12 cellular contexts compared by ENCODE assay signal in genomic region chr5:172223901-172224873, GRCh38. TPM values are rescaled to one million over a fixed set of nuclear protein-coding genes. Genes with fewer than 3 reads are reported as not detected.
A peak's percentile ranks its signal among the peaks of the same experiment; 100 is the strongest.
DNase-seq lines count a peak whose midpoint lies in the region; ATAC-seq, FAIRE-seq and TF ChIP-seq lines count a peak whose summit lies in the region.
"Had no signal": no experiment of that assay in that cellular context is flagged by ENCODE, and none has a peak within 500 bp of the region (broad histone marks: within the 10 kb centered on the region; RNA-seq: fewer than 3 reads in every experiment).

No MANE protein-coding gene starts in this region.

- FAIRE-seq in HepG2 (lab: Jason Lieb, UNC), result no peak
- FAIRE-seq: astrocyte had no signal

- H3K9me3 Mint-ChIP-seq in activated naive CD8-positive, alpha-beta T cell treated with anti-CD3 and anti-CD28 coated beads, Interleukin-2, amount 50 U/mL, for 24 hours, result peaks cover 7% of the 10 kb centered on the region

- H3K9me3 ChIP-seq in upper lobe of right lung (no peaks in the 10 kb centered on the region), HepG2 (ENCODE audit: low read length) (peaks cover 2% of the 10 kb centered on the region; the same call in 1 of the 2 replicates)

- peaks cover 2% of the 10 kb centered on the region for H3K79me2 ChIP-seq in HepG2 (ENCODE audit: insufficient read depth, low read length)

- WGBS in HepG2 (ENCODE audit: low lambda C conversion rate), result 98% methylated on average over 10 of the region's 10 CpGs

- no peak for TF ChIP-seq RAD21 in HepG2 (CRISPR knock-in tag; IDR thresholded peaks at IDR 0.05)

- DNase-seq in G401 (ENCODE audit: low spot score) (peak; percentile 62), SIG-M5 treated with dmso at 0.1 percent for 504 hours (lab: John Stamatoyannopoulos, UW; ENCODE audit: unreplicated experiment) (no peak), COR-L47 (lab: John Stamatoyannopoulos, UW) (no peak), upper lobe of right lung (no peak), HepG2 (ENCODE audit: low spot score) (no peak)
- peak; percentile 54 for DNase-seq in activated naive CD8-positive, alpha-beta T cell treated with anti-CD3 and anti-CD28 coated beads, Interleukin-2, amount 50 U/mL, for 24 hours
- DNase-seq: DND-41, left ventricle myocardium inferior had no signal

- in situ Hi-C loops in G401 (cut with HindIII; ENCODE audit: low sequenced_read_pairs) (no loop called here), HepG2 (cut with HindIII; ENCODE audit: extremely low pct_ligation_motif_present, low pct_unique_long_range_greater_than_20kb) (no loop called here)

- TF ChIP-seq POLR2A in HepG2 (IDR thresholded peaks at IDR 0.05; ENCODE audit: insufficient read depth in 1 of 2, low read depth in 2 of 2, low read length in 2 of 2), result no peak

- ATAC-seq in GM19468 (IDR thresholded peaks at IDR 0.05; ENCODE audit: extremely low read depth, unreplicated experiment) (peak; percentile 55), HG03432 (IDR thresholded peaks at IDR 0.05; ENCODE audit: unreplicated experiment) (peak; percentile 87), upper lobe of right lung (no peak), HepG2 (no peak)
- peak; percentile 87 for ATAC-seq in activated naive CD8-positive, alpha-beta T cell treated with anti-CD3 and anti-CD28 coated beads, Interleukin-2, amount 50 U/mL, for 24 hours

- H3K36me3 Mint-ChIP-seq in activated naive CD8-positive, alpha-beta T cell treated with anti-CD3 and anti-CD28 coated beads, Interleukin-2, amount 50 U/mL, for 24 hours (ENCODE audit: low read depth), result peaks cover 37% of the 10 kb centered on the region

- TF ChIP-seq CTCF in upper lobe of right lung (IDR thresholded peaks at IDR 0.05) (no peak), HepG2 (CRISPR knock-in tag; IDR thresholded peaks at IDR 0.05) (no peak)

- CTCF ChIA-PET in HepG2 (lab: Yijun Ruan, JAX; ENCODE audit: low intra/inter-chr PET ratio, low total read pairs), result no interaction called here

- H3K27me3 Mint-ChIP-seq in activated naive CD8-positive, alpha-beta T cell treated with anti-CD3 and anti-CD28 coated beads, Interleukin-2, amount 50 U/mL, for 24 hours, result no peaks in the 10 kb centered on the region

- peak overlapping the region; percentile 40 for H3K4me3 Mint-ChIP-seq in activated naive CD8-positive, alpha-beta T cell treated with anti-CD3 and anti-CD28 coated beads, Interleukin-2, amount 50 U/mL, for 24 hours

- no peaks in the 10 kb centered on the region for H3K4me1 ChIP-seq in upper lobe of right lung
- H3K4me1 ChIP-seq in HepG2 (ENCODE audit: insufficient read depth, low read length), result no peaks in the 10 kb centered on the region
- H3K4me1 ChIP-seq: left ventricle myocardium inferior had no signal

- H3K36me3 ChIP-seq in upper lobe of right lung (peaks cover 21% of the 10 kb centered on the region), HepG2 (replicated peaks in 1 of 2; ENCODE audit: control insufficient read depth in 1 of 2, insufficient read depth in 2 of 2, low read length in 2 of 2) (peaks cover 6 to 42% of the 10 kb centered on the region in 2 experiments)

- H4K20me1 ChIP-seq in HepG2 (ENCODE audit: insufficient read depth, low read length), result no peaks in the 10 kb centered on the region

- H3K4me1 Mint-ChIP-seq in activated naive CD8-positive, alpha-beta T cell treated with anti-CD3 and anti-CD28 coated beads, Interleukin-2, amount 50 U/mL, for 24 hours, result peaks cover 39% of the 10 kb centered on the region

- H3K4me3 ChIP-seq in upper lobe of right lung (no peak overlapping the region), HepG2 (replicated peaks in 1 of 3; ENCODE audit: insufficient read depth in 1 of 3, low read depth in 2 of 3, low read length in 3 of 3) (no peak overlapping the region)
- H3K4me3 ChIP-seq: left ventricle myocardium inferior, thoracic aorta had no signal

- POLR2A ChIA-PET in HepG2 (lab: Yijun Ruan, JAX), result no interaction called here

- no peak overlapping the region for H2AFZ ChIP-seq in HepG2 (ENCODE audit: low read length)

- no TSS peak for BruUV-seq in HepG2 (replicated peaks; lab: Mats Ljungman, UMichigan)

- H3K27me3 ChIP-seq in upper lobe of right lung, result no peaks in the 10 kb centered on the region
- H3K27me3 ChIP-seq in HepG2 (ENCODE audit: control insufficient read depth in 1 of 2, insufficient read depth in 2 of 2, low read length in 2 of 2), result no peaks in the 10 kb centered on the region

- peak overlapping the region; percentile 95 for H3K27ac Mint-ChIP-seq in activated naive CD8-positive, alpha-beta T cell treated with anti-CD3 and anti-CD28 coated beads, Interleukin-2, amount 50 U/mL, for 24 hours

- H3K27ac ChIP-seq in upper lobe of right lung (no peak overlapping the region), HepG2 (ENCODE audit: extremely low read length, insufficient read depth, low read length) (no peak overlapping the region)
- H3K27ac ChIP-seq: left ventricle myocardium inferior, thoracic aorta had no signal

- H3K9ac ChIP-seq in HepG2 (ENCODE audit: insufficient read depth, low read depth, low read length), result no peak overlapping the region

- no peak overlapping the region for H3K4me2 ChIP-seq in HepG2 (ENCODE audit: low read depth, low read length)

- intact Hi-C loops in upper lobe of right lung (cut with DNase I), result no loop called here
- intact Hi-C loops in HepG2 (cut with micrococcal nuclease; ENCODE audit: unreplicated experiment), result no loop called here

- TF ChIP-seq EP300 in HepG2 (IDR thresholded peaks at IDR 0.05; ENCODE audit: low read depth in 2 of 2, low read length in 2 of 2) (no peak), HepG2 (CRISPR knock-in tag; IDR thresholded peaks at IDR 0.05; ENCODE audit: borderline replicate concordance) (no peak)

RNA-seq across cellular contexts. Expression of gene EFCAB9, which starts 30.2 kb away (rescaled TPM):
- not detected in 2 replicates for total RNA-seq in G401 (2014; rRNA removed; shearing (Covaris generic))
- total RNA-seq in upper lobe of right lung (not detected), HepG2 (2016; rRNA removed; fragmentation: Illumina TruSeq; extraction: Trizol) (not detected in 2 replicates)
- total RNA-seq in HepG2 (2016; cell fraction: cytosol; rRNA removed; fragmentation: Illumina TruSeq; extraction: Trizol; ENCODE audit: low read depth), result not detected in 2 replicates
- not detected in 2 replicates for total RNA-seq in HepG2 (2016; cell fraction: insoluble cytoplasmic fraction; rRNA removed; fragmentation: Illumina TruSeq; extraction: Trizol)
- not detected in 2 replicates for total RNA-seq in HepG2 (2016; cell fraction: membrane; rRNA removed; fragmentation: Illumina TruSeq; extraction: Trizol)
- total RNA-seq in HepG2 (2016; cell fraction: nucleus; rRNA removed; fragmentation: Illumina TruSeq; extraction: Trizol), result not detected in 2 replicates
- polyA plus RNA-seq in HepG2 (2011; rRNA removed), result not detected in 2 replicates
- polyA plus RNA-seq in HepG2 (2011; cell fraction: cytosol; rRNA removed), result not detected in 2 replicates
- not detected in 2 replicates for polyA plus RNA-seq in HepG2 (2011; cell fraction: nucleus; rRNA removed)
- polyA plus RNA-seq in HepG2 (2012), result not detected in 2 replicates
- polyA plus RNA-seq in HepG2 (2016; cell fraction: cytosol; fragmentation: Illumina TruSeq; extraction: Trizol; ENCODE audit: low read depth), result not detected in 2 replicates
- not detected in 2 replicates for polyA plus RNA-seq in HepG2 (2016; cell fraction: insoluble cytoplasmic fraction; fragmentation: Illumina TruSeq; extraction: Trizol; ENCODE audit: low read depth)
- polyA plus RNA-seq in HepG2 (2016; cell fraction: membrane; fragmentation: Illumina TruSeq; extraction: Trizol; ENCODE audit: low read depth), result not detected in 2 replicates
- not detected in 2 replicates for polyA plus RNA-seq in HepG2 (2016; cell fraction: nucleus; fragmentation: Illumina TruSeq; extraction: Trizol; ENCODE audit: insufficient read depth, low read depth)
- not detected in 2 replicates for polyA minus RNA-seq in HepG2 (2011; rRNA and poly(A)+ RNA removed; ENCODE audit: low replicate concordance)
- polyA minus RNA-seq in HepG2 (2011; cell fraction: cytosol; rRNA and poly(A)+ RNA removed), result not detected in 2 replicates
- not detected in 2 replicates for polyA minus RNA-seq in HepG2 (2011; cell fraction: nucleus; rRNA and poly(A)+ RNA removed)
- total RNA-seq: astrocyte, left ventricle myocardium inferior, thoracic aorta had no signal

RNA-seq across cellular contexts. Expression of gene STK10, which starts 36.2 kb away (rescaled TPM):
- total RNA-seq in G401 (2014; rRNA removed; shearing (Covaris generic)), result 14.2 and 17.0 TPM in 2 replicates
- 56.9 TPM for total RNA-seq in upper lobe of right lung
- total RNA-seq in HepG2 (2016; rRNA removed; fragmentation: Illumina TruSeq; extraction: Trizol), result 6.2 and 7.2 TPM in 2 replicates
- 2.5 and 3.0 TPM in 2 replicates for total RNA-seq in HepG2 (2016; cell fraction: cytosol; rRNA removed; fragmentation: Illumina TruSeq; extraction: Trizol; ENCODE audit: low read depth)
- total RNA-seq in HepG2 (2016; cell fraction: insoluble cytoplasmic fraction; rRNA removed; fragmentation: Illumina TruSeq; extraction: Trizol), result 4.8 and 6.1 TPM in 2 replicates
- 3.2 and 4.9 TPM in 2 replicates for total RNA-seq in HepG2 (2016; cell fraction: membrane; rRNA removed; fragmentation: Illumina TruSeq; extraction: Trizol)
- total RNA-seq in HepG2 (2016; cell fraction: nucleus; rRNA removed; fragmentation: Illumina TruSeq; extraction: Trizol), result 5.9 and 8.3 TPM in 2 replicates
- polyA plus RNA-seq in HepG2 (2011; rRNA removed), result 7.0 and 7.8 TPM in 2 replicates
- polyA plus RNA-seq in HepG2 (2011; cell fraction: cytosol; rRNA removed), result 3.7 and 4.6 TPM in 2 replicates
- 14.1 and 17.0 TPM in 2 replicates for polyA plus RNA-seq in HepG2 (2011; cell fraction: nucleus; rRNA removed)
- polyA plus RNA-seq in HepG2 (2012), result 7.2 and 8.7 TPM in 2 replicates
- 1.5 and 2.9 TPM in 2 replicates for polyA plus RNA-seq in HepG2 (2016; cell fraction: cytosol; fragmentation: Illumina TruSeq; extraction: Trizol; ENCODE audit: low read depth)
- 3.6 and 4.4 TPM in 2 replicates for polyA plus RNA-seq in HepG2 (2016; cell fraction: insoluble cytoplasmic fraction; fragmentation: Illumina TruSeq; extraction: Trizol; ENCODE audit: low read depth)
- polyA plus RNA-seq in HepG2 (2016; cell fraction: membrane; fragmentation: Illumina TruSeq; extraction: Trizol; ENCODE audit: low read depth), result 2.6 and 3.6 TPM in 2 replicates
- 8.3 and 9.7 TPM in 2 replicates for polyA plus RNA-seq in HepG2 (2016; cell fraction: nucleus; fragmentation: Illumina TruSeq; extraction: Trizol; ENCODE audit: insufficient read depth, low read depth)
- polyA minus RNA-seq in HepG2 (2011; rRNA and poly(A)+ RNA removed; ENCODE audit: low replicate concordance), result 22.6 and 29.6 TPM in 2 replicates
- polyA minus RNA-seq in HepG2 (2011; cell fraction: cytosol; rRNA and poly(A)+ RNA removed), result 6.8 and 10.3 TPM in 2 replicates
- 17.4 and 22.1 TPM in 2 replicates for polyA minus RNA-seq in HepG2 (2011; cell fraction: nucleus; rRNA and poly(A)+ RNA removed)

RNA-seq across cellular contexts. Expression of gene UBTD2, which starts 59.4 kb away (rescaled TPM):
- 36.1 and 40.0 TPM in 2 replicates for total RNA-seq in G401 (2014; rRNA removed; shearing (Covaris generic))
- total RNA-seq in upper lobe of right lung (18.8 TPM), HepG2 (2016; rRNA removed; fragmentation: Illumina TruSeq; extraction: Trizol) (24.1 and 32.9 TPM in 2 replicates)
- total RNA-seq in HepG2 (2016; cell fraction: cytosol; rRNA removed; fragmentation: Illumina TruSeq; extraction: Trizol; ENCODE audit: low read depth), result 9.7 and 11.2 TPM in 2 replicates
- 24.7 and 30.9 TPM in 2 replicates for total RNA-seq in HepG2 (2016; cell fraction: insoluble cytoplasmic fraction; rRNA removed; fragmentation: Illumina TruSeq; extraction: Trizol)
- total RNA-seq in HepG2 (2016; cell fraction: membrane; rRNA removed; fragmentation: Illumina TruSeq; extraction: Trizol), result 41.5 and 46.2 TPM in 2 replicates
- total RNA-seq in HepG2 (2016; cell fraction: nucleus; rRNA removed; fragmentation: Illumina TruSeq; extraction: Trizol), result 14.0 and 15.3 TPM in 2 replicates
- 13.6 and 15.2 TPM in 2 replicates for polyA plus RNA-seq in HepG2 (2011; rRNA removed)
- polyA plus RNA-seq in HepG2 (2011; cell fraction: cytosol; rRNA removed), result 8.1 and 12.6 TPM in 2 replicates
- polyA plus RNA-seq in HepG2 (2011; cell fraction: nucleus; rRNA removed), result 4.2 and 5.7 TPM in 2 replicates
- polyA plus RNA-seq in HepG2 (2012), result 15.3 and 22.4 TPM in 2 replicates
- 13.7 and 15.1 TPM in 2 replicates for polyA plus RNA-seq in HepG2 (2016; cell fraction: cytosol; fragmentation: Illumina TruSeq; extraction: Trizol; ENCODE audit: low read depth)
- polyA plus RNA-seq in HepG2 (2016; cell fraction: insoluble cytoplasmic fraction; fragmentation: Illumina TruSeq; extraction: Trizol; ENCODE audit: low read depth), result 36.9 and 39.9 TPM in 2 replicates
- polyA plus RNA-seq in HepG2 (2016; cell fraction: membrane; fragmentation: Illumina TruSeq; extraction: Trizol; ENCODE audit: low read depth), result 40.2 and 41.2 TPM in 2 replicates
- polyA plus RNA-seq in HepG2 (2016; cell fraction: nucleus; fragmentation: Illumina TruSeq; extraction: Trizol; ENCODE audit: insufficient read depth, low read depth), result 20.7 and 21.5 TPM in 2 replicates
- 7.6 and 8.4 TPM in 2 replicates for polyA minus RNA-seq in HepG2 (2011; rRNA and poly(A)+ RNA removed; ENCODE audit: low replicate concordance)
- 14.6 and 18.6 TPM in 2 replicates for polyA minus RNA-seq in HepG2 (2011; cell fraction: cytosol; rRNA and poly(A)+ RNA removed)
- polyA minus RNA-seq in HepG2 (2011; cell fraction: nucleus; rRNA and poly(A)+ RNA removed), result 12.5 and 14.8 TPM in 2 replicates

Comparison
In these comparisons a context has a peak if more than half of its experiments do, and no peak if none do; other contexts are left out.
1. DNase-seq: peak in G401 (single experiment) and activated naive CD8-positive, alpha-beta T cell treated with anti-CD3 and anti-CD28 coated beads, Interleukin-2, amount 50 U/mL, for 24 hours (single experiment); none in SIG-M5 treated with dmso at 0.1 percent for 504 hours (single experiment), COR-L47 (single experiment), upper lobe of right lung (single experiment) and HepG2 (single experiment).
2. ATAC-seq: peak in GM19468 (single experiment), HG03432 (single experiment) and activated naive CD8-positive, alpha-beta T cell treated with anti-CD3 and anti-CD28 coated beads, Interleukin-2, amount 50 U/mL, for 24 hours (single experiment); none in upper lobe of right lung (single experiment) and HepG2 (single experiment).